In genomic region chr22:46590334-46590733, GRCh38 we compare ENCODE assay signal across 16 cellular contexts. TPM values are rescaled to one million over a fixed set of nuclear protein-coding genes. Genes with fewer than 3 reads are reported as not detected.
A peak's percentile ranks its signal among the peaks of the same experiment; 100 is the strongest.
DNase-seq lines count a peak whose midpoint lies in the region; ATAC-seq and TF ChIP-seq lines count a peak whose summit lies in the region.
"Had no signal": no experiment of that assay in that cellular context is flagged by ENCODE, and none has a peak within 500 bp of the region (broad histone marks: within the 10 kb centered on the region; RNA-seq: fewer than 3 reads in every experiment).

No MANE protein-coding gene starts in this region.

- H3K4me3 ChIP-seq in lower lobe of right lung (no peak overlapping the region), upper lobe of left lung (no peak overlapping the region), suprapubic skin (no peak overlapping the region)
- H3K4me3 ChIP-seq: A549, left lung had no signal

- no peak for DNase-seq in activated naive CD8-positive, alpha-beta T cell treated with anti-CD3 and anti-CD28 coated beads, Interleukin-2, amount 10 ng/mL, durations not matched to agents 7 days and 5 days
- no peak for DNase-seq in activated naive CD8-positive, alpha-beta T cell treated with anti-CD3 and anti-CD28 coated beads for 36 hours
- DNase-seq in erythroblast (lab: John Stamatoyannopoulos, UW) = no peak
- peak; percentile 43 for DNase-seq in lower lobe of right lung
- peak; percentile 37 to 61 for DNase-seq in upper lobe of left lung
- DNase-seq in cortex of kidney (lab: John Stamatoyannopoulos, UW) = no peak
- no peak for DNase-seq in suprapubic skin (ENCODE audit: low spot score in 2 of 2)
- DNase-seq: activated CD4-positive, alpha-beta T cell treated with anti-CD3 and anti-CD28 coated beads for 1 hour; activated gamma-delta T cell; anterior cingulate cortex; CD4-positive, alpha-beta memory T cell; NCI-H446; stimulated activated naive CD8-positive, alpha-beta T cell treated with anti-CD3 and anti-CD28 coated beads, Interleukin-15, Interleukin-2, amounts not matched to agents 100 U/mL and 50 U/mL, for 24 hours had no signal

- H3K4me1 ChIP-seq in lower lobe of right lung = peaks cover 60% of the 10 kb centered on the region
- H3K4me1 ChIP-seq in upper lobe of left lung = peaks cover 21 to 53% (median 48%) of the 10 kb centered on the region in 4 donors
- H3K4me1 ChIP-seq in suprapubic skin = peaks cover 79% of the 10 kb centered on the region
- H3K4me1 ChIP-seq: A549 had no signal

- no peaks in the 10 kb centered on the region for H3K27me3 Mint-ChIP-seq in activated naive CD8-positive, alpha-beta T cell treated with anti-CD3 and anti-CD28 coated beads, Interleukin-2, amount 10 ng/mL, durations not matched to agents 7 days and 5 days
- no peaks in the 10 kb centered on the region for H3K27me3 Mint-ChIP-seq in activated naive CD8-positive, alpha-beta T cell treated with anti-CD3 and anti-CD28 coated beads for 36 hours
- H3K27me3 Mint-ChIP-seq: CD4-positive, alpha-beta memory T cell had no signal

- TF ChIP-seq POLR2A in erythroblast (IDR thresholded peaks at IDR 0.05; ENCODE audit: low read length) = peak; percentile 7
- no peak for TF ChIP-seq POLR2A in upper lobe of left lung (IDR thresholded peaks at IDR 0.05)
- TF ChIP-seq POLR2A in suprapubic skin (IDR thresholded peaks at IDR 0.05) = no peak

- H3K27ac Mint-ChIP-seq in activated naive CD8-positive, alpha-beta T cell treated with anti-CD3 and anti-CD28 coated beads, Interleukin-2, amount 10 ng/mL, durations not matched to agents 7 days and 5 days = peak overlapping the region; percentile 16
- H3K27ac Mint-ChIP-seq in activated naive CD8-positive, alpha-beta T cell treated with anti-CD3 and anti-CD28 coated beads for 36 hours = no peak overlapping the region

- no peaks in the 10 kb centered on the region for H3K9me3 Mint-ChIP-seq in activated naive CD8-positive, alpha-beta T cell treated with anti-CD3 and anti-CD28 coated beads, Interleukin-2, amount 10 ng/mL, durations not matched to agents 7 days and 5 days
- no peaks in the 10 kb centered on the region for H3K9me3 Mint-ChIP-seq in activated naive CD8-positive, alpha-beta T cell treated with anti-CD3 and anti-CD28 coated beads for 36 hours
- H3K9me3 Mint-ChIP-seq: CD4-positive, alpha-beta memory T cell had no signal

- H3K27ac ChIP-seq in lower lobe of right lung (no peak overlapping the region), upper lobe of left lung (peak overlapping the region in 1 of 4 donors; percentile 15), suprapubic skin (no peak overlapping the region)
- H3K27ac ChIP-seq: A549, left lung had no signal

- no peaks in the 10 kb centered on the region for H3K27me3 ChIP-seq in lower lobe of right lung (ENCODE audit: low read depth)
- no peaks in the 10 kb centered on the region for H3K27me3 ChIP-seq in upper lobe of left lung
- H3K27me3 ChIP-seq in suprapubic skin = no peaks in the 10 kb centered on the region
- H3K27me3 ChIP-seq: left lung had no signal

- no peaks in the 10 kb centered on the region for H3K36me3 ChIP-seq in lower lobe of right lung
- H3K36me3 ChIP-seq in upper lobe of left lung = no peaks in the 10 kb centered on the region
- H3K36me3 ChIP-seq in suprapubic skin = no peaks in the 10 kb centered on the region
- H3K36me3 ChIP-seq: left lung had no signal

- intact Hi-C loops in lower lobe of right lung (cut with DNase I) = no loop called here

- POLR2A ChIA-PET in activated naive CD8-positive, alpha-beta T cell treated with anti-CD3 and anti-CD28 coated beads, Interleukin-2, amount 10 ng/mL, durations not matched to agents 7 days and 5 days (lab: Charles Lee) = interaction anchor here (0.9 to 3.3 kb wide), 2 partner anchors 23 to 24 kb away, joined by 3 to 19 read pairs; no protein-coding TSS in a partner anchor

- no peak overlapping the region for H3K4me3 Mint-ChIP-seq in activated naive CD8-positive, alpha-beta T cell treated with anti-CD3 and anti-CD28 coated beads, Interleukin-2, amount 10 ng/mL, durations not matched to agents 7 days and 5 days
- H3K4me3 Mint-ChIP-seq in activated naive CD8-positive, alpha-beta T cell treated with anti-CD3 and anti-CD28 coated beads for 36 hours = no peak overlapping the region
- H3K4me3 Mint-ChIP-seq: CD4-positive, alpha-beta memory T cell had no signal

- peaks cover 33% of the 10 kb centered on the region for H3K4me1 Mint-ChIP-seq in activated naive CD8-positive, alpha-beta T cell treated with anti-CD3 and anti-CD28 coated beads, Interleukin-2, amount 10 ng/mL, durations not matched to agents 7 days and 5 days
- H3K4me1 Mint-ChIP-seq in activated naive CD8-positive, alpha-beta T cell treated with anti-CD3 and anti-CD28 coated beads for 36 hours = peaks cover 39% of the 10 kb centered on the region

- no peak for TF ChIP-seq EP300 in upper lobe of left lung (IDR thresholded peaks at IDR 0.05)
- TF ChIP-seq EP300 in suprapubic skin (IDR thresholded peaks at IDR 0.05) = no peak

- H3K9me3 ChIP-seq in lower lobe of right lung = no peaks in the 10 kb centered on the region
- H3K9me3 ChIP-seq in upper lobe of left lung = no peaks in the 10 kb centered on the region
- no peaks in the 10 kb centered on the region for H3K9me3 ChIP-seq in suprapubic skin
- H3K9me3 ChIP-seq: A549, left lung had no signal

- no peak for ATAC-seq in activated naive CD8-positive, alpha-beta T cell treated with anti-CD3 and anti-CD28 coated beads, Interleukin-2, amount 10 ng/mL, durations not matched to agents 7 days and 5 days (ENCODE audit: low read depth)
- ATAC-seq in lower lobe of right lung = no peak
- ATAC-seq in upper lobe of left lung (ENCODE audit: low FRiP score in 2 of 2) = no peak
- ATAC-seq in HG03097 (IDR thresholded peaks at IDR 0.05; ENCODE audit: low FRiP score, unreplicated experiment) = no peak
- ATAC-seq: A549; left lung; stimulated activated naive CD8-positive, alpha-beta T cell treated with anti-CD3 and anti-CD28 coated beads, Interleukin-15, Interleukin-2, amounts not matched to agents 100 U/mL and 50 U/mL, for 24 hours had no signal

- WGBS in upper lobe of left lung, 2 donors = 75 to 76% methylated on average over 9 to 11 of the region's 11 CpGs
- 64% methylated on average over 11 of the region's 11 CpGs for WGBS in suprapubic skin

- TF ChIP-seq CTCF in lower lobe of right lung (IDR thresholded peaks at IDR 0.05) (no peak), upper lobe of left lung (IDR thresholded peaks at IDR 0.05) (no peak), suprapubic skin (IDR thresholded peaks at IDR 0.05) (no peak)

- no peaks in the 10 kb centered on the region for H3K36me3 Mint-ChIP-seq in activated naive CD8-positive, alpha-beta T cell treated with anti-CD3 and anti-CD28 coated beads, Interleukin-2, amount 10 ng/mL, durations not matched to agents 7 days and 5 days
- H3K36me3 Mint-ChIP-seq in activated naive CD8-positive, alpha-beta T cell treated with anti-CD3 and anti-CD28 coated beads for 36 hours = no peaks in the 10 kb centered on the region
- H3K36me3 Mint-ChIP-seq: CD4-positive, alpha-beta memory T cell had no signal

RNA-seq across cellular contexts. Expression of gene GRAMD4, which starts 29.9 kb away (rescaled TPM):
- 10 to 100 TPM; 20.2 to 23.2 TPM for total RNA-seq in activated naive CD8-positive, alpha-beta T cell treated with anti-CD3 and anti-CD28 coated beads, Interleukin-2, amount 10 ng/mL, durations not matched to agents 7 days and 5 days
- total RNA-seq in activated naive CD8-positive, alpha-beta T cell treated with anti-CD3 and anti-CD28 coated beads for 36 hours = 10 to 100 TPM; 20.7 to 20.9 TPM
- 58.1 TPM for total RNA-seq in lower lobe of right lung
- total RNA-seq in upper lobe of left lung = 100 to 1,000 TPM in 3 of 6 donors, 10 to 100 TPM in 3; 59.8 to 302 (median 104) TPM
- 100 to 1,000 TPM in 3 of 4 donors, 10 to 100 TPM in 1; 64.1 to 230 (median 164) TPM for total RNA-seq in suprapubic skin

RNA-seq across cellular contexts. Expression of gene CELSR1, which starts 52.9 kb away (rescaled TPM):
- total RNA-seq in activated naive CD8-positive, alpha-beta T cell treated with anti-CD3 and anti-CD28 coated beads, Interleukin-2, amount 10 ng/mL, durations not matched to agents 7 days and 5 days = under 1 TPM; 0.31 to 0.33 TPM
- total RNA-seq in activated naive CD8-positive, alpha-beta T cell treated with anti-CD3 and anti-CD28 coated beads for 36 hours = under 1 TPM; 0.04 to 0.14 TPM
- total RNA-seq in lower lobe of right lung = 51.8 TPM
- total RNA-seq in upper lobe of left lung = 100 to 1,000 TPM in 2 of 6 donors, 10 to 100 TPM in 4; 45.1 to 145 (median 80.1) TPM
- 100 to 1,000 TPM in 1 of 4 donors, 10 to 100 TPM in 3; 75.6 to 102 (median 77.5) TPM for total RNA-seq in suprapubic skin

Comparison
In these comparisons a context has a peak if more than half of its experiments do, and no peak if none do; other contexts are left out.
1. DNase-seq: peak in lower lobe of right lung (single experiment) and upper lobe of left lung (2 of 2); none in activated naive CD8-positive, alpha-beta T cell treated with anti-CD3 and anti-CD28 coated beads, Interleukin-2, amount 10 ng/mL, durations not matched to agents 7 days and 5 days (single experiment), activated naive CD8-positive, alpha-beta T cell treated with anti-CD3 and anti-CD28 coated beads for 36 hours (single experiment), erythroblast (0 of 2), cortex of kidney (single experiment) and suprapubic skin (0 of 2).
2. RNA of gene CELSR1, which starts 52.9 kb away (total RNA-seq): 45.1 to 145 TPM in upper lobe of left lung, 75.6 to 102 TPM in suprapubic skin and 51.8 TPM in lower lobe of right lung (single experiment); 0.31 to 0.33 TPM in activated naive CD8-positive, alpha-beta T cell treated with anti-CD3 and anti-CD28 coated beads, Interleukin-2, amount 10 ng/mL, durations not matched to agents 7 days and 5 days and 0.04 to 0.14 TPM in activated naive CD8-positive, alpha-beta T cell treated with anti-CD3 and anti-CD28 coated beads for 36 hours; every median in the first group is over 10 times any median in the second.